ENCODE assay signal across 28 cellular contexts in genomic region chr2:237228226-237228625, GRCh38.
DNase-seq lines count a peak whose midpoint lies in the region; ATAC-seq and TF ChIP-seq lines count a peak whose summit lies in the region.
"Had no signal": no experiment of that assay in that cellular context is flagged by ENCODE, and none has a peak within 500 bp of the region (broad histone marks: within the 10 kb centered on the region; RNA-seq: fewer than 3 reads in every experiment).

No MANE protein-coding gene starts in this region.

- intact Hi-C loops in Panc1 (cut with micrococcal nuclease; ENCODE audit: unreplicated experiment), result no loop called here

- no peaks in the 10 kb centered on the region for H3K27me3 ChIP-seq in Panc1 (ENCODE audit: control insufficient read depth, insufficient read depth, low read length)
- H3K27me3 ChIP-seq in fibroblast of lung (ENCODE audit: control insufficient read depth, insufficient read depth, low read length), result no peaks in the 10 kb centered on the region
- H3K27me3 ChIP-seq in skeletal muscle satellite cell (ENCODE audit: control insufficient read depth, insufficient read depth, low read length), result no peaks in the 10 kb centered on the region
- H3K27me3 ChIP-seq: cardiac muscle cell, colonic mucosa, MG63, right lobe of liver had no signal

- POLR2A ChIA-PET in Panc1 (lab: Charles Lee), result no interaction called here

- H3K4me1 ChIP-seq in Panc1 (ENCODE audit: control insufficient read depth, insufficient read depth, low read length) (peaks cover 14% of the 10 kb centered on the region), fibroblast of lung (ENCODE audit: control insufficient read depth, extremely low read depth, insufficient read depth, low read length) (peaks cover 28% of the 10 kb centered on the region), skeletal muscle satellite cell (ENCODE audit: control insufficient read depth, insufficient read depth, low read length) (peaks cover 45% of the 10 kb centered on the region)
- H3K4me1 ChIP-seq: colonic mucosa, prostate gland, right lobe of liver had no signal

- no peak overlapping the region for H3K4me3 ChIP-seq in Panc1 (ENCODE audit: low read depth in 2 of 2, low read length in 2 of 2)
- H3K4me3 ChIP-seq in fibroblast of lung (replicated peaks in 1 of 4; ENCODE audit: control extremely low read depth in 1 of 4, insufficient read depth in 1 of 4, low read depth in 3 of 4, low read length in 4 of 4), result no peak overlapping the region
- peak overlapping the region; percentile 8 for H3K4me3 ChIP-seq in skeletal muscle satellite cell (ENCODE audit: low read length)
- H3K4me3 ChIP-seq: cardiac muscle cell, colonic mucosa, MG63, prostate gland, right lobe of liver had no signal

- no peaks in the 10 kb centered on the region for H3K36me3 ChIP-seq in Panc1 (ENCODE audit: control insufficient read depth, insufficient read depth, low read length)
- no peaks in the 10 kb centered on the region for H3K36me3 ChIP-seq in fibroblast of lung (ENCODE audit: control insufficient read depth, insufficient read depth, low read length)
- H3K36me3 ChIP-seq in skeletal muscle satellite cell (ENCODE audit: insufficient read depth, low read length), result no peaks in the 10 kb centered on the region
- H3K36me3 ChIP-seq: cardiac muscle cell, colonic mucosa, MG63, neutrophil, prostate gland, right lobe of liver had no signal

- no peak for TF ChIP-seq CTCF in Panc1 (IDR thresholded peaks at IDR 0.05)
- TF ChIP-seq CTCF in fibroblast of lung (conservative IDR thresholded peaks at IDR 0.05 in 1 of 2, IDR thresholded peaks at IDR 0.05 in 1 of 2; ENCODE audit: low read depth in 1 of 2, low read length in 2 of 2), result no peak

- no peak overlapping the region for H2AFZ ChIP-seq in fibroblast of lung (ENCODE audit: low read length)

- BruUV-seq in Panc1 (replicated peaks; lab: Mats Ljungman, UMichigan), result no TSS peak

- H4K20me1 ChIP-seq in fibroblast of lung (ENCODE audit: control insufficient read depth, extremely low read depth, insufficient read depth, low read length), result no peaks in the 10 kb centered on the region

- CTCF ChIA-PET in Panc1 (lab: Charles Lee), result no interaction called here

- no peaks in the 10 kb centered on the region for H3K79me2 ChIP-seq in fibroblast of lung (ENCODE audit: control insufficient read depth, insufficient read depth, low read length)

- ATAC-seq in Panc1 (no peak), GM19328 (IDR thresholded peaks at IDR 0.05; ENCODE audit: unreplicated experiment) (no peak)
- ATAC-seq: left ventricle myocardium superior; naive thymus-derived CD4-positive, alpha-beta T cell; right lobe of liver; stimulated activated memory B cell treated with anti-CD40 and anti-IgM and Interleukin-4, amounts not matched to agents 10 μg/mL and 1 μg/mL and 100 μg/mL, for 72 hours had no signal

- H3K27ac ChIP-seq in Panc1 (ENCODE audit: low read length) (peak overlapping the region; percentile 96), fibroblast of lung (ENCODE audit: insufficient read depth, low read length) (peak overlapping the region; percentile 78)
- H3K27ac ChIP-seq: C4-2B, cardiac muscle cell, colonic mucosa, epithelial cell of prostate, neutrophil, prostate gland, right lobe of liver had no signal

- H3K4me2 ChIP-seq in fibroblast of lung (ENCODE audit: extremely low read depth, insufficient read depth, low read length), result peak overlapping the region; percentile 21
- H3K4me2 ChIP-seq in skeletal muscle satellite cell (ENCODE audit: low read length), result peak overlapping the region; percentile 53

- no peak overlapping the region for H3K9ac ChIP-seq in fibroblast of lung (ENCODE audit: insufficient read depth, low read length)
- peak overlapping the region; percentile 38 for H3K9ac ChIP-seq in skeletal muscle satellite cell (ENCODE audit: low read depth, low read length)

- DNase-seq in ELR (ENCODE audit: low read depth) (peak; percentile 12), Panc1 (ENCODE audit: low read depth, low spot score) (no peak), fibroblast of lung (ENCODE audit: low read depth in 2 of 2) (peak in 1 of 2 donors; percentile 58), DMS153 (lab: John Stamatoyannopoulos, UW) (no peak), NCI-H1436 treated with DMSO at 0.1 percent for 48 hours (lab: John Stamatoyannopoulos, UW) (no peak), GM03348 (ENCODE audit: low spot score) (no peak)
- DNase-seq: colonic mucosa; DND-41; effector CD4-positive, alpha-beta T cell; GOT3; KG1; left ventricle myocardium superior; NCI-H1105 treated with DMSO at 0.1 percent for 48 hours; NCI-H2029 treated with DMSO at 0.1 percent for 48 hours; NCI-H2227 treated with DMSO at 0.1 percent for 48 hours; NCI-H526; right lobe of liver; SHP77 had no signal

- H3K9me3 ChIP-seq in Panc1 (ENCODE audit: control insufficient read depth, insufficient read depth, low read depth, low read length), result no peaks in the 10 kb centered on the region
- no peaks in the 10 kb centered on the region for H3K9me3 ChIP-seq in fibroblast of lung (ENCODE audit: control insufficient read depth, insufficient read depth, low read depth, low read length)
- H3K9me3 ChIP-seq in skeletal muscle satellite cell (replicated peaks; ENCODE audit: low read length), result no peaks in the 10 kb centered on the region
- H3K9me3 ChIP-seq: colonic mucosa, MG63, neutrophil, prostate gland, right lobe of liver had no signal

- in situ Hi-C loops in Panc1 (cut with HindIII; ENCODE audit: low pct_unique_long_range_greater_than_20kb, low sequenced_read_pairs), result no loop called here
